8 cellular contexts compared by ENCODE assay signal in genomic region chr10:4849555-4850242, GRCh38. TPM values are rescaled to one million over a fixed set of nuclear protein-coding genes. Genes with fewer than 3 reads are reported as not detected.
A peak's percentile ranks its signal among the peaks of the same experiment; 100 is the strongest.
DNase-seq lines count a peak whose midpoint lies in the region; ATAC-seq and TF ChIP-seq lines count a peak whose summit lies in the region.

No MANE protein-coding gene starts in this region.

- H3K36me3 ChIP-seq in gastrocnemius medialis: no peaks in the 10 kb centered on the region

- H3K4me3 ChIP-seq in gastrocnemius medialis: peak overlapping the region in 1 of 4 donors; percentile 9

- H3K27ac ChIP-seq in gastrocnemius medialis: peak overlapping the region; percentile 10 to 51 (median 18)

- intact Hi-C loops in gastrocnemius medialis (cut with DNase I; ENCODE audit: low total_unique reads): loop anchor here (1.0 to 2.0 kb wide), 5 partner anchors 93 to 585 kb away; partner anchors contain the start of gene AKR1C3

- peak; percentile 96 to 99 (median 98) for TF ChIP-seq CTCF in gastrocnemius medialis (IDR thresholded peaks at IDR 0.05 in 4 of 5, conservative IDR thresholded peaks at IDR 0.05 in 1 of 5)

- no peaks in the 10 kb centered on the region for H3K27me3 ChIP-seq in gastrocnemius medialis

- in situ Hi-C loops in gastrocnemius medialis (cut with MboI; ENCODE audit: low sequenced_read_pairs in 4 of 4): loop anchor here (5.0 to 25.0 kb wide), 11 partner anchors 135 to 763 kb away; partner anchors contain the start of gene AKR1C3 (in 3 of the 4)

- TF ChIP-seq POLR2A in gastrocnemius medialis (IDR thresholded peaks at IDR 0.05): no peak

- ATAC-seq in GM18508 (IDR thresholded peaks at IDR 0.05; ENCODE audit: insufficient read depth, unreplicated experiment) (peak; percentile 92), HG02981 (IDR thresholded peaks at IDR 0.05; ENCODE audit: unreplicated experiment) (peak; percentile 92), gastrocnemius medialis (peak; percentile 96 to 97)

- H3K4me1 ChIP-seq in gastrocnemius medialis: peaks cover 4 to 9% of the 10 kb centered on the region in 2 donors

- H3K9me3 ChIP-seq in gastrocnemius medialis: no peaks in the 10 kb centered on the region

- DNase-seq in 8988T: peak; percentile 56
- peak; percentile 21 to 33 for DNase-seq in NCI-H1930 (lab: John Stamatoyannopoulos, UW)
- DNase-seq in T-helper 2 cell: peak; percentile 54 to 91 (median 77)
- DNase-seq in anterior cingulate cortex (lab: John Stamatoyannopoulos, UW): peak in 57 of 58 donors; percentile 17 to 93 (median 74)
- DNase-seq in hepatic stellate cell (ENCODE audit: low spot score): peak; percentile 65
- DNase-seq in gastrocnemius medialis: peak; percentile 78 to 85

RNA-seq across cellular contexts. Expression of gene AKR1E2, which starts 23.7 kb away (rescaled TPM):
- 1 to 10 TPM in 3 of 4 donors, not detected in 1; 2.1 to 6.7 (median 5.5) TPM for total RNA-seq in gastrocnemius medialis

Comparison
In these comparisons a context has a peak if more than half of its experiments do, and no peak if none do; other contexts are left out.
1. DNase-seq: peak in every context shown above with its lines; median percentile 82 in gastrocnemius medialis; 77 in T-helper 2 cell; 74 in anterior cingulate cortex; 65 in hepatic stellate cell; 56 in 8988T; 27 in NCI-H1930.